In genomic region chr4:5708171-5708828, GRCh38 we compare ENCODE assay signal across 8 cellular contexts. TPM values are rescaled to one million over a fixed set of nuclear protein-coding genes. Genes with fewer than 3 reads are reported as not detected.
DNase-seq lines count a peak whose midpoint lies in the region; TF ChIP-seq lines count a peak whose summit lies in the region.

TSS of gene EVC2 (minus strand) at chr4:5708559. CDS start at chr4:5708513, 46 bp downstream.

- H3K27me3 ChIP-seq in vagina: no peaks in the 10 kb centered on the region

- no peaks in the 10 kb centered on the region for H3K36me3 ChIP-seq in vagina

- H3K4me1 ChIP-seq in vagina: peaks cover 56% of the 10 kb centered on the region

- peak in 1 of 2 donors; percentile 16 for TF ChIP-seq POLR2A in vagina (IDR thresholded peaks at IDR 0.05)

- DNase-seq in DMS 273 (lab: John Stamatoyannopoulos, UW; ENCODE audit: unreplicated experiment) (peak; percentile 73), DMS 273 treated with DMSO at 0.1 percent for 48 hours (lab: John Stamatoyannopoulos, UW) (no peak), activated T-cell treated with anti-CD3 and anti-CD28 coated beads for 1 hour (ENCODE audit: low read depth) (peak; percentile 12), fibroblast of villous mesenchyme (ENCODE audit: low read depth) (peak; percentile 68), myocyte (ENCODE audit: low read depth) (peak; percentile 77), vagina (ENCODE audit: extremely low spot score in 2 of 2) (no peak), OCI-M2 (lab: John Stamatoyannopoulos, UW; ENCODE audit: unreplicated experiment) (no peak), GDM1 (lab: John Stamatoyannopoulos, UW) (no peak)

- H3K27ac ChIP-seq in vagina: peak within 1 kb of the TSS; percentile 90

- intact Hi-C loops in vagina (cut with DNase I): no loop called here

- TF ChIP-seq CTCF in fibroblast of villous mesenchyme (IDR thresholded peaks at IDR 0.05; ENCODE audit: insufficient read depth, low read depth, low read length): no peak
- no peak for TF ChIP-seq CTCF in vagina (IDR thresholded peaks at IDR 0.05)

- no peaks in the 10 kb centered on the region for H3K9me3 ChIP-seq in vagina

- H3K4me3 ChIP-seq in fibroblast of villous mesenchyme (ENCODE audit: low read depth, low read length): peak within 1 kb of the TSS; percentile 77
- peak within 1 kb of the TSS; percentile 61 to 89 for H3K4me3 ChIP-seq in vagina

RNA-seq across cellular contexts. Expression of gene EVC2, which starts in this region (rescaled TPM):
- total RNA-seq in fibroblast of villous mesenchyme (9.9 and 11.9 TPM in 2 replicates), myocyte (10.8 and 11.6 TPM in 2 replicates), vagina (23.8 TPM)
- polyA plus RNA-seq in myocyte (2012): 7.0 TPM

Comparison
In these comparisons a context has a peak if more than half of its experiments do, and no peak if none do; other contexts are left out.
1. DNase-seq: peak in DMS 273 (single experiment), activated T-cell treated with anti-CD3 and anti-CD28 coated beads for 1 hour (single experiment), fibroblast of villous mesenchyme (single experiment) and myocyte (single experiment); none in DMS 273 treated with DMSO at 0.1 percent for 48 hours (single experiment), vagina (0 of 2), OCI-M2 (single experiment) and GDM1 (single experiment).